12 cellular contexts compared by ENCODE assay signal in genomic region chr15:85542488-85542887, GRCh38.
DNase-seq lines count a peak whose midpoint lies in the region; ATAC-seq and TF ChIP-seq lines count a peak whose summit lies in the region.
"Had no signal": no experiment of that assay in that cellular context is flagged by ENCODE, and none has a peak within 500 bp of the region (broad histone marks: within the 10 kb centered on the region; RNA-seq: fewer than 3 reads in every experiment).

No MANE protein-coding gene starts in this region.

- peak overlapping the region; percentile 70 to 87 for H3K27ac Mint-ChIP-seq in activated naive CD4-positive, alpha-beta T cell treated with anti-CD3 and anti-CD28 coated beads, Interleukin-2, amount 50 U/mL, for 72 hours
- no peak overlapping the region for H3K27ac Mint-ChIP-seq in activated naive CD4-positive, alpha-beta T cell treated with anti-CD3 and anti-CD28 coated beads, Interleukin-2, amount 10 ng/mL, durations not matched to agents 7 days and 5 days
- H3K27ac Mint-ChIP-seq in T-helper 17 cell = peak overlapping the region; percentile 89
- H3K27ac Mint-ChIP-seq: endodermal cell had no signal

- DNase-seq in activated naive CD4-positive, alpha-beta T cell treated with anti-CD3 and anti-CD28 coated beads, Interleukin-2, amount 50 U/mL, for 72 hours (ENCODE audit: low spot score in 2 of 2) = no peak
- no peak for DNase-seq in activated naive CD4-positive, alpha-beta T cell treated with anti-CD3 and anti-CD28 coated beads, Interleukin-2, amount 10 ng/mL, durations not matched to agents 7 days and 5 days
- DNase-seq in T-helper 17 cell (no peak), left colon (peak in 1 of 2 donors; percentile 19), suprapubic skin (ENCODE audit: low spot score in 2 of 2) (no peak), erythroblast (lab: John Stamatoyannopoulos, UW) (no peak)
- DNase-seq: brain microvascular endothelial cell, endodermal cell, KBM-7, pancreas had no signal

- intact Hi-C loops in left colon (cut with DNase I, micrococcal nuclease) = no loop called here

- peak overlapping the region; percentile 82 for H3K27ac ChIP-seq in suprapubic skin
- H3K27ac ChIP-seq: brain microvascular endothelial cell had no signal

- H3K27me3 Mint-ChIP-seq in activated naive CD4-positive, alpha-beta T cell treated with anti-CD3 and anti-CD28 coated beads, Interleukin-2, amount 10 ng/mL, durations not matched to agents 7 days and 5 days = no peaks in the 10 kb centered on the region
- H3K27me3 Mint-ChIP-seq in T-helper 17 cell = no peaks in the 10 kb centered on the region

- 81% methylated on average over 3 of the region's 3 CpGs for WGBS in suprapubic skin

- H3K27me3 ChIP-seq in suprapubic skin = no peaks in the 10 kb centered on the region
- H3K27me3 ChIP-seq: brain microvascular endothelial cell, pancreas had no signal

- CTCF ChIA-PET in activated naive CD4-positive, alpha-beta T cell treated with anti-CD3 and anti-CD28 coated beads, Interleukin-2, amount 10 ng/mL, durations not matched to agents 7 days and 5 days (lab: Charles Lee) = interaction anchor here (1.5 to 3.8 kb wide), 5 partner anchors 10 to 165 kb away, joined by 3 to 26 read pairs (median 5); no protein-coding TSS in a partner anchor

- peaks cover 56% of the 10 kb centered on the region for H3K4me1 ChIP-seq in suprapubic skin

- ATAC-seq in activated naive CD4-positive, alpha-beta T cell treated with anti-CD3 and anti-CD28 coated beads, Interleukin-2, amount 50 U/mL, for 72 hours = no peak
- ATAC-seq in T-helper 17 cell = no peak
- peak; percentile 1 for ATAC-seq in left colon
- no peak for ATAC-seq in GM18858 (IDR thresholded peaks at IDR 0.05; ENCODE audit: unreplicated experiment)
- no peak for ATAC-seq in HG03175 (IDR thresholded peaks at IDR 0.05; ENCODE audit: unreplicated experiment)

- TF ChIP-seq EP300 in suprapubic skin (IDR thresholded peaks at IDR 0.05) = no peak

- peaks cover 74% of the 10 kb centered on the region for H3K4me1 Mint-ChIP-seq in activated naive CD4-positive, alpha-beta T cell treated with anti-CD3 and anti-CD28 coated beads, Interleukin-2, amount 10 ng/mL, durations not matched to agents 7 days and 5 days
- peaks cover 61% of the 10 kb centered on the region for H3K4me1 Mint-ChIP-seq in T-helper 17 cell

- H3K36me3 Mint-ChIP-seq in activated naive CD4-positive, alpha-beta T cell treated with anti-CD3 and anti-CD28 coated beads, Interleukin-2, amount 50 U/mL, for 72 hours = peaks cover 0 to 6% of the 10 kb centered on the region in 2 donors
- peaks cover 33% of the 10 kb centered on the region for H3K36me3 Mint-ChIP-seq in activated naive CD4-positive, alpha-beta T cell treated with anti-CD3 and anti-CD28 coated beads, Interleukin-2, amount 10 ng/mL, durations not matched to agents 7 days and 5 days
- peaks cover 9% of the 10 kb centered on the region for H3K36me3 Mint-ChIP-seq in T-helper 17 cell (ENCODE audit: low read depth)

- TF ChIP-seq POLR2A in suprapubic skin (IDR thresholded peaks at IDR 0.05) (no peak), erythroblast (IDR thresholded peaks at IDR 0.05; ENCODE audit: low read length) (no peak)

- no peak overlapping the region for H3K4me3 ChIP-seq in suprapubic skin

- no peaks in the 10 kb centered on the region for H3K9me3 Mint-ChIP-seq in activated naive CD4-positive, alpha-beta T cell treated with anti-CD3 and anti-CD28 coated beads, Interleukin-2, amount 50 U/mL, for 72 hours
- no peaks in the 10 kb centered on the region for H3K9me3 Mint-ChIP-seq in activated naive CD4-positive, alpha-beta T cell treated with anti-CD3 and anti-CD28 coated beads, Interleukin-2, amount 10 ng/mL, durations not matched to agents 7 days and 5 days
- H3K9me3 Mint-ChIP-seq: endodermal cell had no signal

- H3K4me3 Mint-ChIP-seq in activated naive CD4-positive, alpha-beta T cell treated with anti-CD3 and anti-CD28 coated beads, Interleukin-2, amount 10 ng/mL, durations not matched to agents 7 days and 5 days = no peak overlapping the region
- no peak overlapping the region for H3K4me3 Mint-ChIP-seq in T-helper 17 cell
- H3K4me3 Mint-ChIP-seq: endodermal cell had no signal

- no peaks in the 10 kb centered on the region for H3K9me3 ChIP-seq in T-helper 17 cell (ENCODE audit: control insufficient read depth, low read length, poor library complexity, severe bottlenecking)
- no peaks in the 10 kb centered on the region for H3K9me3 ChIP-seq in suprapubic skin
- H3K9me3 ChIP-seq: pancreas had no signal

- H3K36me3 ChIP-seq in suprapubic skin = peaks cover 3% of the 10 kb centered on the region
- H3K36me3 ChIP-seq: pancreas had no signal

- TF ChIP-seq CTCF in suprapubic skin (IDR thresholded peaks at IDR 0.05) = no peak
